8 cellular contexts compared by ENCODE assay signal in genomic region chr22:30423296-30423958, GRCh38. TPM values are rescaled to one million over a fixed set of nuclear protein-coding genes. Genes with fewer than 3 reads are reported as not detected.
DNase-seq lines count a peak whose midpoint lies in the region; ATAC-seq and TF ChIP-seq lines count a peak whose summit lies in the region.

No MANE protein-coding gene starts in this region.

- intact Hi-C loops in esophagus squamous epithelium (cut with DNase I): no loop called here
- intact Hi-C loops in vagina (cut with DNase I): no loop called here

- no peaks in the 10 kb centered on the region for H3K9me2 ChIP-seq in DOHH2 (replicated peaks; ENCODE audit: control insufficient read depth, low read length)
- H3K9me2 ChIP-seq in Loucy (replicated peaks; ENCODE audit: low read depth, low read length): no peaks in the 10 kb centered on the region

- peak overlapping the region; percentile 67 for H3K27ac ChIP-seq in DOHH2 (ENCODE audit: low read depth, low read length)
- H3K27ac ChIP-seq in esophagus squamous epithelium: peak overlapping the region; percentile 97 to 99 (median 98)
- H3K27ac ChIP-seq in vagina: peak overlapping the region; percentile 94

- peak overlapping the region; percentile 96 for H3K4me3 Mint-ChIP-seq in activated CD8-positive, alpha-beta memory T cell treated with anti-CD3 and anti-CD28 coated beads, Interleukin-2, amount 10 ng/mL, durations not matched to agents 7 days and 5 days

- H2AFZ ChIP-seq in Loucy (ENCODE audit: low read length) (peak overlapping the region; percentile 16), neuron (ENCODE audit: low read depth, low read length) (peak overlapping the region; percentile 21)

- H3K79me2 ChIP-seq in DOHH2 (ENCODE audit: control insufficient read depth, low read length) (peaks cover 56% of the 10 kb centered on the region), Loucy (ENCODE audit: insufficient read depth, low read length) (peaks cover 64% of the 10 kb centered on the region)

- peaks cover 33% of the 10 kb centered on the region for H3K36me3 Mint-ChIP-seq in activated CD8-positive, alpha-beta memory T cell treated with anti-CD3 and anti-CD28 coated beads, Interleukin-2, amount 10 ng/mL, durations not matched to agents 7 days and 5 days

- CTCF ChIA-PET in activated CD8-positive, alpha-beta memory T cell treated with anti-CD3 and anti-CD28 coated beads, Interleukin-2, amount 10 ng/mL, durations not matched to agents 7 days and 5 days (lab: Charles Lee): interaction anchor here (0.9 to 6.9 kb wide), 15 partner anchors 9 to 192 kb away, joined by 3 to 79 read pairs (median 10); partner anchors contain the start of genes CASTOR1, CCDC157, RNF215 and SEC14L2

- no peak for TF ChIP-seq CTCF in DOHH2 (IDR thresholded peaks at IDR 0.05; ENCODE audit: low read depth, low read length, poor library complexity, severe bottlenecking)
- TF ChIP-seq CTCF in Loucy (conservative IDR thresholded peaks at IDR 0.05; ENCODE audit: low read length): peak; percentile 19; the same call in 1 of the 2 replicates
- TF ChIP-seq CTCF in esophagus squamous epithelium (IDR thresholded peaks at IDR 0.05): peak in 2 of 6 experiments; percentile 19 to 26
- TF ChIP-seq CTCF in vagina (IDR thresholded peaks at IDR 0.05): peak in 1 of 3 experiments; percentile 19

- H3K27me3 ChIP-seq in DOHH2 (ENCODE audit: control insufficient read depth, low read length) (no peaks in the 10 kb centered on the region), Loucy (ENCODE audit: insufficient read depth, low read length, poor library complexity, severe bottlenecking) (no peaks in the 10 kb centered on the region), esophagus squamous epithelium (no peaks in the 10 kb centered on the region), neuron (ENCODE audit: insufficient read depth, low read length) (no peaks in the 10 kb centered on the region), vagina (no peaks in the 10 kb centered on the region)

- H3F3A ChIP-seq in DOHH2 (ENCODE audit: control insufficient read depth, insufficient read depth): peaks cover 15% of the 10 kb centered on the region
- 0 out of 2 replicates have a peak, but pooled peaks cover 4% of the 10 kb centered on the region for H3F3A ChIP-seq in Loucy (ENCODE audit: low read depth)

- H3K4me2 ChIP-seq in DOHH2 (ENCODE audit: low read length) (peak overlapping the region; percentile 99), Loucy (ENCODE audit: low read depth, low read length, poor library complexity, severe bottlenecking) (peak overlapping the region; percentile 95)

- peaks cover 62% of the 10 kb centered on the region for H3K36me3 ChIP-seq in DOHH2 (ENCODE audit: control insufficient read depth, low read length)
- peaks cover 18% of the 10 kb centered on the region; the same call in 1 of the 2 replicates for H3K36me3 ChIP-seq in Loucy (ENCODE audit: insufficient read depth, low read length)
- H3K36me3 ChIP-seq in esophagus squamous epithelium: peaks cover 0 to 31% (median 0%) of the 10 kb centered on the region in 3 donors
- H3K36me3 ChIP-seq in neuron (ENCODE audit: insufficient read depth, low read length): peaks cover 4% of the 10 kb centered on the region
- H3K36me3 ChIP-seq in vagina: peaks cover 0 to 20% of the 10 kb centered on the region in 2 donors

- WGBS in esophagus squamous epithelium, 2 donors: 0% methylated on average over 5 to 7 of the region's 45 CpGs

- H3K9me3 Mint-ChIP-seq in activated CD8-positive, alpha-beta memory T cell treated with anti-CD3 and anti-CD28 coated beads, Interleukin-2, amount 10 ng/mL, durations not matched to agents 7 days and 5 days (ENCODE audit: low read depth): no peaks in the 10 kb centered on the region

- peak overlapping the region; percentile 95 for H3K4me3 ChIP-seq in DOHH2 (ENCODE audit: low read length)
- H3K4me3 ChIP-seq in Loucy (ENCODE audit: low read length, poor library complexity, severe bottlenecking): peak overlapping the region; percentile 90
- H3K4me3 ChIP-seq in esophagus squamous epithelium: peak overlapping the region; percentile 41 to 83 (median 70)
- peak overlapping the region; percentile 67 for H3K4me3 ChIP-seq in neuron (ENCODE audit: low read length)
- H3K4me3 ChIP-seq in vagina: peak overlapping the region; percentile 56 to 76

- no peaks in the 10 kb centered on the region for H3K27me3 Mint-ChIP-seq in activated CD8-positive, alpha-beta memory T cell treated with anti-CD3 and anti-CD28 coated beads, Interleukin-2, amount 10 ng/mL, durations not matched to agents 7 days and 5 days

- DNase-seq in activated CD8-positive, alpha-beta memory T cell treated with anti-CD3 and anti-CD28 coated beads, Interleukin-2, amount 10 ng/mL, durations not matched to agents 7 days and 5 days: peak; percentile 75
- no peak for DNase-seq in esophagus squamous epithelium (lab: John Stamatoyannopoulos, UW)
- DNase-seq in vagina (ENCODE audit: extremely low spot score in 2 of 2): peak in 1 of 2 donors; percentile 93
- DNase-seq in MV-4-11 (lab: John Stamatoyannopoulos, UW): no peak

- TF ChIP-seq POLR2A in esophagus squamous epithelium (IDR thresholded peaks at IDR 0.05) (peak in 2 of 4 donors; percentile 89 to 92), vagina (IDR thresholded peaks at IDR 0.05) (peak in 1 of 2 donors; percentile 89)

- H3K9me3 ChIP-seq in DOHH2 (ENCODE audit: control insufficient read depth, insufficient read depth, low read length) (no peaks in the 10 kb centered on the region), Loucy (ENCODE audit: insufficient read depth, low read depth, low read length) (no peaks in the 10 kb centered on the region), esophagus squamous epithelium (no peaks in the 10 kb centered on the region), neuron (ENCODE audit: low read length) (no peaks in the 10 kb centered on the region), vagina (no peaks in the 10 kb centered on the region)

- peak; percentile 25 for ATAC-seq in GM21723 (IDR thresholded peaks at IDR 0.05; ENCODE audit: unreplicated experiment)
- peak; percentile 35 for ATAC-seq in activated CD8-positive, alpha-beta memory T cell treated with anti-CD3 and anti-CD28 coated beads, Interleukin-2, amount 10 ng/mL, durations not matched to agents 7 days and 5 days

- peak overlapping the region; percentile 91 for H3K9ac ChIP-seq in Loucy (ENCODE audit: low read depth, low read length, poor library complexity, severe bottlenecking)

- H4K20me1 ChIP-seq in DOHH2 (ENCODE audit: control insufficient read depth, insufficient read depth, low read depth, low read length) (0 out of 2 replicates have a peak, but pooled peaks cover 10% of the 10 kb centered on the region), Loucy (ENCODE audit: insufficient read depth, low read length, poor library complexity, severe bottlenecking) (peaks cover 16% of the 10 kb centered on the region)

- H3K4me1 Mint-ChIP-seq in activated CD8-positive, alpha-beta memory T cell treated with anti-CD3 and anti-CD28 coated beads, Interleukin-2, amount 10 ng/mL, durations not matched to agents 7 days and 5 days: peaks cover 54% of the 10 kb centered on the region

- H3K27ac Mint-ChIP-seq in activated CD8-positive, alpha-beta memory T cell treated with anti-CD3 and anti-CD28 coated beads, Interleukin-2, amount 10 ng/mL, durations not matched to agents 7 days and 5 days: peak overlapping the region; percentile 96

- H3K4me1 ChIP-seq in DOHH2 (ENCODE audit: control insufficient read depth, low read length): peaks cover 41% of the 10 kb centered on the region
- peaks cover 53% of the 10 kb centered on the region for H3K4me1 ChIP-seq in Loucy (ENCODE audit: insufficient read depth, low read length, poor library complexity, severe bottlenecking)
- peaks cover 48 to 83% (median 54%) of the 10 kb centered on the region in 3 donors for H3K4me1 ChIP-seq in esophagus squamous epithelium
- peaks cover 29% of the 10 kb centered on the region for H3K4me1 ChIP-seq in neuron (ENCODE audit: insufficient read depth, low read length)
- H3K4me1 ChIP-seq in vagina: peaks cover 42% of the 10 kb centered on the region

RNA-seq across cellular contexts. Expression of gene MTFP1, which starts 2.1 kb away (rescaled TPM):
- total RNA-seq in activated CD8-positive, alpha-beta memory T cell treated with anti-CD3 and anti-CD28 coated beads, Interleukin-2, amount 10 ng/mL, durations not matched to agents 7 days and 5 days: 10 to 100 TPM; 59.1 to 73.4 TPM
- 10 to 100 TPM; 15.9 to 21.2 (median 19.0) TPM for total RNA-seq in esophagus squamous epithelium
- total RNA-seq in vagina: 21.1 TPM

RNA-seq across cellular contexts. Expression of gene SEC14L2, which starts 26.6 kb away (rescaled TPM):
- total RNA-seq in activated CD8-positive, alpha-beta memory T cell treated with anti-CD3 and anti-CD28 coated beads, Interleukin-2, amount 10 ng/mL, durations not matched to agents 7 days and 5 days: 1 to 10 TPM; 2.2 to 4.8 TPM
- total RNA-seq in esophagus squamous epithelium (10 to 100 TPM; 16.6 to 45.4 (median 28.2) TPM), vagina (20.6 TPM)

RNA-seq across cellular contexts. Expression of gene RNF215, which starts 36.2 kb away (rescaled TPM):
- total RNA-seq in activated CD8-positive, alpha-beta memory T cell treated with anti-CD3 and anti-CD28 coated beads, Interleukin-2, amount 10 ng/mL, durations not matched to agents 7 days and 5 days: 10 to 100 TPM in 1 of 2 experiments, 1 to 10 TPM in 1; 8.5 to 10.5 TPM
- total RNA-seq in esophagus squamous epithelium (1 to 10 TPM; 2.3 to 8.4 (median 3.9) TPM), vagina (17.4 TPM)

RNA-seq across cellular contexts. Expression of gene SEC14L3, which starts 48.4 kb away (rescaled TPM):
- total RNA-seq in activated CD8-positive, alpha-beta memory T cell treated with anti-CD3 and anti-CD28 coated beads, Interleukin-2, amount 10 ng/mL, durations not matched to agents 7 days and 5 days: not detected
- total RNA-seq in esophagus squamous epithelium (under 1 TPM in 1 of 4 donors, not detected in 3; 0.19 TPM), vagina (not detected)
